11 cellular contexts compared by ENCODE assay signal in genomic region chrX:49910344-49910743, GRCh38. TPM values are rescaled to one million over a fixed set of nuclear protein-coding genes. Genes with fewer than 3 reads are reported as not detected.
A peak's percentile ranks its signal among the peaks of the same experiment; 100 is the strongest.
DNase-seq lines count a peak whose midpoint lies in the region; ATAC-seq lines count a peak whose summit lies in the region.
"Had no signal": no experiment of that assay in that cellular context is flagged by ENCODE, and none has a peak within 500 bp of the region (broad histone marks: within the 10 kb centered on the region; RNA-seq: fewer than 3 reads in every experiment).

No MANE protein-coding gene starts in this region.

- H3K9me3 ChIP-seq in neuronal stem cell (replicated peaks in 1 of 2; ENCODE audit: control insufficient read depth in 2 of 2, insufficient read depth in 1 of 2, low read depth in 1 of 2, low read length in 2 of 2): no peaks in the 10 kb centered on the region

- no peak overlapping the region for H4K8ac ChIP-seq in neuronal stem cell (ENCODE audit: low read depth, low read length)

- no peak overlapping the region for H3K4me3 Mint-ChIP-seq in activated CD4-positive, alpha-beta T cell treated with anti-CD3 and anti-CD28 coated beads, Interleukin-2, amount 10 ng/mL, durations not matched to agents 7 days and 5 days

- H3K4me2 ChIP-seq in neuronal stem cell (ENCODE audit: insufficient read depth, low read length, poor library complexity, severe bottlenecking): no peak overlapping the region

- no peak overlapping the region for H2BK120ac ChIP-seq in neuronal stem cell (ENCODE audit: low read depth, low read length)

- no peak overlapping the region for H3K4me3 ChIP-seq in neuronal stem cell (ENCODE audit: low read length in 2 of 2)

- no peak overlapping the region for H4K91ac ChIP-seq in neuronal stem cell (ENCODE audit: low read depth, low read length, poor library complexity)

- peaks cover 4% of the 10 kb centered on the region for H3K27me3 Mint-ChIP-seq in activated CD4-positive, alpha-beta T cell treated with anti-CD3 and anti-CD28 coated beads, Interleukin-2, amount 10 ng/mL, durations not matched to agents 7 days and 5 days

- H3K36me3 ChIP-seq in neuronal stem cell (replicated peaks in 1 of 2; ENCODE audit: control insufficient read depth in 2 of 2, insufficient read depth in 2 of 2, low read length in 2 of 2): no peaks in the 10 kb centered on the region

- peaks cover 0 to 4% of the 10 kb centered on the region in 2 donors for H3K4me1 ChIP-seq in neuronal stem cell (ENCODE audit: control insufficient read depth in 2 of 2, insufficient read depth in 1 of 2, low read depth in 1 of 2, low read length in 2 of 2)

- H3K79me1 ChIP-seq in neuronal stem cell (ENCODE audit: low read depth, low read length): no peaks in the 10 kb centered on the region

- H3K23ac ChIP-seq in neuronal stem cell (ENCODE audit: low read depth, low read length, poor library complexity): no peak overlapping the region

- H3K4me1 Mint-ChIP-seq in activated CD4-positive, alpha-beta T cell treated with anti-CD3 and anti-CD28 coated beads, Interleukin-2, amount 10 ng/mL, durations not matched to agents 7 days and 5 days: peaks cover 12% of the 10 kb centered on the region

- H2BK12ac ChIP-seq in neuronal stem cell (ENCODE audit: low read length): no peak overlapping the region

- no peak overlapping the region for H3K9ac ChIP-seq in neuronal stem cell (ENCODE audit: low read depth, low read length, poor library complexity)

- POLR2A ChIA-PET in activated CD4-positive, alpha-beta T cell treated with anti-CD3 and anti-CD28 coated beads, Interleukin-2, amount 10 ng/mL, durations not matched to agents 7 days and 5 days (lab: Charles Lee): no interaction called here

- peaks cover 0 to 5% (median 0%) of the 10 kb centered on the region in 3 experiments for H3K27me3 ChIP-seq in neuronal stem cell (ENCODE audit: control insufficient read depth in 3 of 3, insufficient read depth in 3 of 3, low read depth in 1 of 3, low read length in 3 of 3)

- WGBS in neuronal stem cell (ENCODE audit: extremely low coverage in 2 of 2, insufficient read length in 2 of 2, insufficient replicate concordance in 1 of 2), 2 donors: no CpG with 5 or more reads among the region's 3 CpGs

- no peak overlapping the region for H2BK15ac ChIP-seq in neuronal stem cell (ENCODE audit: low read length)

- H3K36me3 Mint-ChIP-seq in activated CD4-positive, alpha-beta T cell treated with anti-CD3 and anti-CD28 coated beads, Interleukin-2, amount 10 ng/mL, durations not matched to agents 7 days and 5 days (ENCODE audit: low read depth): no peaks in the 10 kb centered on the region

- H3K4ac ChIP-seq in neuronal stem cell (ENCODE audit: low read length): no peak overlapping the region

- H2AK5ac ChIP-seq in neuronal stem cell (ENCODE audit: low read depth, low read length): no peak overlapping the region

- H3K9me3 Mint-ChIP-seq in activated CD4-positive, alpha-beta T cell treated with anti-CD3 and anti-CD28 coated beads, Interleukin-2, amount 10 ng/mL, durations not matched to agents 7 days and 5 days: no peaks in the 10 kb centered on the region

- CTCF ChIA-PET in activated CD4-positive, alpha-beta T cell treated with anti-CD3 and anti-CD28 coated beads, Interleukin-2, amount 10 ng/mL, durations not matched to agents 7 days and 5 days (lab: Charles Lee): no interaction called here

- ATAC-seq in HG03442 (IDR thresholded peaks at IDR 0.05; ENCODE audit: unreplicated experiment): peak; percentile 57

- H3K18ac ChIP-seq in neuronal stem cell (ENCODE audit: low read length): no peak overlapping the region

- H3K14ac ChIP-seq in neuronal stem cell (ENCODE audit: low read length): no peak overlapping the region

- DNase-seq in activated CD4-positive, alpha-beta T cell treated with anti-CD3 and anti-CD28 coated beads, Interleukin-2, amount 10 ng/mL, durations not matched to agents 7 days and 5 days: peak; percentile 16
- no peak for DNase-seq in activated CD4-positive, alpha-beta T cell treated with anti-CD3 and anti-CD28 coated beads for 4 hours
- DNase-seq in NCI-H774 (lab: John Stamatoyannopoulos, UW): peak; percentile 44
- DNase-seq in neuronal stem cell (ENCODE audit: low spot score): no peak
- DNase-seq in HUDEP-2 (lab: John Stamatoyannopoulos, UW; ENCODE audit: unreplicated experiment in 76 of 76): no peak
- DNase-seq in iPS-NIHi11 (ENCODE audit: low spot score): no peak
- no peak for DNase-seq in SK-N-DZ (ENCODE audit: low spot score)
- DNase-seq: NCI-H446, trophoblast cell had no signal

- H2BK5ac ChIP-seq in neuronal stem cell (ENCODE audit: low read length): no peak overlapping the region

- H2AFZ ChIP-seq in neuronal stem cell (ENCODE audit: low read length): peak overlapping the region; percentile 65

- no peak overlapping the region for H3K27ac Mint-ChIP-seq in activated CD4-positive, alpha-beta T cell treated with anti-CD3 and anti-CD28 coated beads, Interleukin-2, amount 10 ng/mL, durations not matched to agents 7 days and 5 days

- H3K27ac ChIP-seq in neuronal stem cell (replicated peaks; ENCODE audit: low read length): no peak overlapping the region
- H3K27ac ChIP-seq: VCaP had no signal

RNA-seq across cellular contexts. Expression of gene CLCN5, which starts 12.1 kb away (rescaled TPM):
- total RNA-seq in activated CD4-positive, alpha-beta T cell treated with anti-CD3 and anti-CD28 coated beads, Interleukin-2, amount 10 ng/mL, durations not matched to agents 7 days and 5 days: 1 to 10 TPM; 3.5 to 3.6 TPM
- 4.7 TPM for polyA plus RNA-seq in neuronal stem cell (2013, experiment 1 of 2)
- 5.0 TPM for polyA plus RNA-seq in neuronal stem cell (2013, experiment 2 of 2)
- 10.5 and 13.2 TPM in 2 replicates for polyA plus RNA-seq in SK-N-DZ (2014; cell fraction: cytosol; rRNA removed)
- 14.5 and 21.2 TPM in 2 replicates for polyA plus RNA-seq in SK-N-DZ (2014; cell fraction: nucleus; rRNA removed)

RNA-seq across cellular contexts. Expression of gene USP27X, which starts 31.1 kb away (rescaled TPM):
- total RNA-seq in activated CD4-positive, alpha-beta T cell treated with anti-CD3 and anti-CD28 coated beads, Interleukin-2, amount 10 ng/mL, durations not matched to agents 7 days and 5 days: 1 to 10 TPM; 2.1 to 2.4 TPM
- 6.6 TPM for polyA plus RNA-seq in neuronal stem cell (2013, experiment 1 of 2)
- 6.5 TPM for polyA plus RNA-seq in neuronal stem cell (2013, experiment 2 of 2)
- 2.8 and 4.5 TPM in 2 replicates for polyA plus RNA-seq in SK-N-DZ (2014; cell fraction: cytosol; rRNA removed)
- polyA plus RNA-seq in SK-N-DZ (2014; cell fraction: nucleus; rRNA removed): 0.89 and 2.5 TPM in 2 replicates

Comparison
In these comparisons a context has a peak if more than half of its experiments do, and no peak if none do; other contexts are left out.
1. DNase-seq: peak in activated CD4-positive, alpha-beta T cell treated with anti-CD3 and anti-CD28 coated beads, Interleukin-2, amount 10 ng/mL, durations not matched to agents 7 days and 5 days (single experiment) and NCI-H774 (single experiment); none in activated CD4-positive, alpha-beta T cell treated with anti-CD3 and anti-CD28 coated beads for 4 hours (0 of 2), neuronal stem cell (single experiment), HUDEP-2 (0 of 76), iPS-NIHi11 (single experiment) and SK-N-DZ (single experiment).